In genomic region chr3:113057117-113057516, GRCh38 we compare ENCODE assay signal across 11 cellular contexts.
DNase-seq lines count a peak whose midpoint lies in the region; ATAC-seq, FAIRE-seq and TF ChIP-seq lines count a peak whose summit lies in the region.
"Had no signal": no experiment of that assay in that cellular context is flagged by ENCODE, and none has a peak within 500 bp of the region (broad histone marks: within the 10 kb centered on the region; RNA-seq: fewer than 3 reads in every experiment).

No MANE protein-coding gene starts in this region.

- POLR2A ChIA-PET in SK-N-SH (lab: Yijun Ruan, JAX): no interaction called here
- POLR2A ChIA-PET in MCF 10A (lab: Yijun Ruan, JAX): no interaction called here

- TF ChIP-seq EP300 in SK-N-SH (IDR thresholded peaks at IDR 0.05; ENCODE audit: borderline replicate concordance in 1 of 2, low read depth in 1 of 2, low read length in 1 of 2): no peak

- no peak overlapping the region for H3K4me2 ChIP-seq in SK-N-SH

- H3K4me1 Mint-ChIP-seq in endodermal cell (no peaks in the 10 kb centered on the region), MCF 10A (ENCODE audit: insufficient read depth, unreplicated experiment) (no peaks in the 10 kb centered on the region)
- peaks cover 18% of the 10 kb centered on the region for H3K4me1 Mint-ChIP-seq in activated naive CD4-positive, alpha-beta T cell treated with anti-CD3 and anti-CD28 coated beads for 36 hours (ENCODE audit: low read depth)

- no peaks in the 10 kb centered on the region for H3K27me3 Mint-ChIP-seq in endodermal cell (ENCODE audit: insufficient read depth)
- no peaks in the 10 kb centered on the region for H3K27me3 Mint-ChIP-seq in MCF 10A (ENCODE audit: insufficient read depth, unreplicated experiment)
- H3K27me3 Mint-ChIP-seq in activated naive CD4-positive, alpha-beta T cell treated with anti-CD3 and anti-CD28 coated beads for 36 hours (ENCODE audit: low read depth): no peaks in the 10 kb centered on the region

- 86 to 97% methylated on average over 3 of the region's 3 CpGs for WGBS in endodermal cell (ENCODE audit: insufficient coverage in 1 of 2, insufficient read length in 1 of 2), 2 experiments
- WGBS in SK-N-SH (ENCODE audit: low lambda C conversion rate): 84% methylated on average over 3 of the region's 3 CpGs

- no TSS peak for BruUV-seq in MCF 10A (replicated peaks; lab: Mats Ljungman, UMichigan)

- no peaks in the 10 kb centered on the region for H4K20me1 ChIP-seq in SK-N-SH (ENCODE audit: insufficient read depth)

- TF ChIP-seq CTCF in endodermal cell (conservative IDR thresholded peaks at IDR 0.05): no peak
- TF ChIP-seq CTCF in SK-N-SH (IDR thresholded peaks at IDR 0.05): no peak
- no peak for TF ChIP-seq CTCF in MCF 10A (IDR thresholded peaks at IDR 0.05; ENCODE audit: unreplicated experiment)

- H3K36me3 ChIP-seq in endodermal cell (ENCODE audit: control insufficient read depth, insufficient read depth, low read length) (no peaks in the 10 kb centered on the region), SK-N-SH (replicated peaks in 1 of 2; ENCODE audit: control insufficient read depth in 1 of 2, insufficient read depth in 2 of 2, low read length in 1 of 2) (no peaks in the 10 kb centered on the region)

- H3K4me3 Mint-ChIP-seq in endodermal cell: no peak overlapping the region
- H3K4me3 Mint-ChIP-seq in MCF 10A (ENCODE audit: unreplicated experiment): no peak overlapping the region
- H3K4me3 Mint-ChIP-seq in activated naive CD4-positive, alpha-beta T cell treated with anti-CD3 and anti-CD28 coated beads for 36 hours: no peak overlapping the region

- H3K27ac ChIP-seq in endodermal cell (ENCODE audit: low read depth, low read length) (peak overlapping the region; percentile 8), SK-N-SH (ENCODE audit: low read depth in 2 of 2, low read length in 1 of 2) (no peak overlapping the region)

- FAIRE-seq in H54 (lab: Jason Lieb, UNC): no peak

- no peaks in the 10 kb centered on the region for H3F3A ChIP-seq in SK-N-SH (replicated peaks; ENCODE audit: insufficient read depth)

- H3K9me3 ChIP-seq in endodermal cell (ENCODE audit: control insufficient read depth, low read length) (no peaks in the 10 kb centered on the region), SK-N-SH (no peaks in the 10 kb centered on the region)

- no peak for TF ChIP-seq RAD21 in SK-N-SH (IDR thresholded peaks at IDR 0.05; ENCODE audit: low read length)

- CTCF ChIA-PET in SK-N-SH (lab: Yijun Ruan, JAX): interaction anchor here (0.5 to 8.6 kb wide), 3 partner anchors 172 to 521 kb away, joined by 3 to 120 read pairs (median 5); no protein-coding TSS in a partner anchor
- CTCF ChIA-PET in MCF 10A (lab: Yijun Ruan, JAX): interaction anchor here (1.7 to 6.5 kb wide), 2 partner anchors 230 to 231 kb away, joined by 10 to 104 read pairs; no protein-coding TSS in a partner anchor
- CTCF ChIA-PET in activated naive CD4-positive, alpha-beta T cell treated with anti-CD3 and anti-CD28 coated beads for 36 hours (lab: Charles Lee): interaction anchor here (1.7 to 6.4 kb wide), 2 partner anchors 232 to 236 kb away, joined by 4 to 38 read pairs; no protein-coding TSS in a partner anchor

- no peaks in the 10 kb centered on the region for H3K27me3 ChIP-seq in endodermal cell (ENCODE audit: control insufficient read depth, insufficient read depth, low read length, poor library complexity, severe bottlenecking)
- H3K27me3 ChIP-seq in SK-N-SH (ENCODE audit: insufficient read depth): no peaks in the 10 kb centered on the region

- H3K79me2 ChIP-seq in SK-N-SH (ENCODE audit: insufficient read depth): no peaks in the 10 kb centered on the region

- H3K27ac Mint-ChIP-seq in endodermal cell: no peak overlapping the region
- H3K27ac Mint-ChIP-seq in MCF 10A (ENCODE audit: low read depth, unreplicated experiment): no peak overlapping the region
- H3K27ac Mint-ChIP-seq in activated naive CD4-positive, alpha-beta T cell treated with anti-CD3 and anti-CD28 coated beads for 36 hours: no peak overlapping the region

- H3K4me1 ChIP-seq in endodermal cell (ENCODE audit: control insufficient read depth, insufficient read depth, low read length): no peaks in the 10 kb centered on the region
- peaks cover 3 to 5% of the 10 kb centered on the region in 2 experiments; a peak in 2 of 4 replicates for H3K4me1 ChIP-seq in SK-N-SH (ENCODE audit: control insufficient read depth in 1 of 2, insufficient read depth in 2 of 2, low read depth in 1 of 2, low read length in 1 of 2)

- H3K4me3 ChIP-seq in endodermal cell (ENCODE audit: low read length) (no peak overlapping the region), SK-N-SH (ENCODE audit: low read depth in 2 of 2, low read length in 1 of 2) (no peak overlapping the region)

- no peaks in the 10 kb centered on the region for H3K36me3 Mint-ChIP-seq in endodermal cell (ENCODE audit: low read depth)
- no peaks in the 10 kb centered on the region for H3K36me3 Mint-ChIP-seq in MCF 10A (ENCODE audit: insufficient read depth, unreplicated experiment)
- H3K36me3 Mint-ChIP-seq in activated naive CD4-positive, alpha-beta T cell treated with anti-CD3 and anti-CD28 coated beads for 36 hours (ENCODE audit: low read depth): peaks cover 9% of the 10 kb centered on the region

- DNase-seq in endodermal cell (no peak), SK-N-SH (no peak), H54 (ENCODE audit: insufficient read length, low spot score) (no peak), MCF 10A (ENCODE audit: unreplicated experiment) (no peak)
- no peak for DNase-seq in activated naive CD4-positive, alpha-beta T cell treated with anti-CD3 and anti-CD28 coated beads for 36 hours
- DNase-seq: activated T-cell treated with anti-CD3 and anti-CD28 coated beads, Interleukin-2, amount 50 U/mL, for 1 hour; DMS53; retina had no signal

- H3K9me3 Mint-ChIP-seq in endodermal cell: no peaks in the 10 kb centered on the region
- no peaks in the 10 kb centered on the region for H3K9me3 Mint-ChIP-seq in MCF 10A (ENCODE audit: unreplicated experiment)
- H3K9me3 Mint-ChIP-seq in activated naive CD4-positive, alpha-beta T cell treated with anti-CD3 and anti-CD28 coated beads for 36 hours: no peaks in the 10 kb centered on the region

- no peak for TF ChIP-seq POLR2A in H54 (IDR thresholded peaks at IDR 0.05; ENCODE audit: low read depth, low read length)

- H3K9me2 ChIP-seq in SK-N-SH: no peaks in the 10 kb centered on the region

- H3K9ac ChIP-seq in endodermal cell (ENCODE audit: extremely low read depth, low read length, poor library complexity, severe bottlenecking): no peak overlapping the region
- H3K9ac ChIP-seq in SK-N-SH: no peak overlapping the region

- no peak overlapping the region for H2AFZ ChIP-seq in SK-N-SH (ENCODE audit: low read depth)

- intact Hi-C loops in MCF 10A (cut with micrococcal nuclease): no loop called here
- intact Hi-C loops in activated naive CD4-positive, alpha-beta T cell treated with anti-CD3 and anti-CD28 coated beads for 36 hours (cut with micrococcal nuclease): no loop called here

- peak; percentile 86 for ATAC-seq in GM18861 (IDR thresholded peaks at IDR 0.05; ENCODE audit: unreplicated experiment)
- peak; percentile 80 for ATAC-seq in GM21390 (IDR thresholded peaks at IDR 0.05; ENCODE audit: unreplicated experiment)
- ATAC-seq in HG03060 (IDR thresholded peaks at IDR 0.05; ENCODE audit: low read depth, unreplicated experiment): peak; percentile 48

TF ChIP-seq in SK-N-SH, 30 proteins besides CTCF, POLR2A, EP300 and RAD21:
- TF ChIP-seq NFIC (IDR thresholded peaks at IDR 0.05; ENCODE audit: borderline replicate concordance) (no peak), FOXM1 (IDR thresholded peaks at IDR 0.05; ENCODE audit: low read depth) (no peak), TCF12 (IDR thresholded peaks at IDR 0.05) (no peak), RXRA (IDR thresholded peaks at IDR 0.05; ENCODE audit: borderline replicate concordance, low read depth) (no peak), JUND (IDR thresholded peaks at IDR 0.05) (no peak), ELF1 (IDR thresholded peaks at IDR 0.05) (no peak), RFX5 (IDR thresholded peaks at IDR 0.05; ENCODE audit: low read length) (no peak)
